In the genomic region with DNA sequence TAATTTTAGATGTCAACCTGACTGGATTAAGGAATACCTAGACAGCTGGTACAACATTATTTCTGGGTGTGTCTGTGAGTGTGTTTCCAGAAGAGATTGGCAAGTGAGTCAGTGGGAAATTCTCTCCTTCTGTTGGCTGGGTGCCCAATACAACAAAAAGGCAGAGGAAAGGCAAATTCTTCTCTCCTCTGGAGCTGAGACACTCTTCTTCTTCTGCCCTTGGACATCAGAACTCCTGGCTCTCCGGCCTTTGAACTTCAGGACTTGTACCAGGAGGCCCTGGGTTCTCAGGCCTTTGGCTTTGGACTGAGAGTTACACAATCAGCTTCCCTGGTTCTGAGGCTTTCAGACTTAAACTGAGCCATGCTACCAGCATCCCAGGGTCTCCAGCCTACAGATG, we compare ENCODE assay signal across 8 cellular contexts.
DNase-seq lines count a peak whose midpoint lies in the region; ATAC-seq and TF ChIP-seq lines count a peak whose summit lies in the region.
"Had no signal": no experiment of that assay in that cellular context is flagged by ENCODE, and none has a peak within 500 bp of the region (broad histone marks: within the 10 kb centered on the region; RNA-seq: fewer than 3 reads in every experiment).

No MANE protein-coding gene starts in this region.

- CTCF ChIA-PET in RWPE1 (lab: Yijun Ruan, JAX), result interaction anchor here (2.1 kb wide), 1 partner anchor 53 kb away, joined by 7 read pairs; no protein-coding TSS in a partner anchor

- no peak overlapping the region; the same call in 1 of the 2 replicates for H3K27ac ChIP-seq in RWPE1
- H3K27ac ChIP-seq: prostate gland had no signal

- POLR2A ChIA-PET in RWPE1 (lab: Yijun Ruan, JAX; ENCODE audit: low non-redundant PET), result no interaction called here

- no peak for TF ChIP-seq CTCF in RWPE1 (conservative IDR thresholded peaks at IDR 0.05; ENCODE audit: low read depth)

- ATAC-seq in HG03457 (IDR thresholded peaks at IDR 0.05; ENCODE audit: unreplicated experiment) (no peak), GM21825 (IDR thresholded peaks at IDR 0.05; ENCODE audit: unreplicated experiment) (no peak)

- peak; percentile 86 for DNase-seq in EL
- DNase-seq in RWPE1 (ENCODE audit: low spot score), result peak; percentile 48
- peak; percentile 88 for DNase-seq in kidney glomerular epithelial cell (lab: John Stamatoyannopoulos, UW)
- no peak for DNase-seq in superior temporal gyrus (ENCODE audit: extremely low spot score)
- DNase-seq: activated naive CD4-positive, alpha-beta T cell had no signal
